ENCODE assay signal across 17 cellular contexts in genomic region chr14:58100735-58101368, GRCh38. TPM values are rescaled to one million over a fixed set of nuclear protein-coding genes. Genes with fewer than 3 reads are reported as not detected.
DNase-seq lines count a peak whose midpoint lies in the region; ATAC-seq and TF ChIP-seq lines count a peak whose summit lies in the region.
"Had no signal": no experiment of that assay in that cellular context is flagged by ENCODE, and none has a peak within 500 bp of the region (broad histone marks: within the 10 kb centered on the region; RNA-seq: fewer than 3 reads in every experiment).

No MANE protein-coding gene starts in this region.

- peaks cover 0 to 5% of the 10 kb centered on the region in 2 donors for H3K36me3 ChIP-seq in aorta (ENCODE audit: control insufficient read depth in 1 of 2, insufficient read depth in 2 of 2, low read length in 1 of 2)

- H3K4me3 ChIP-seq in epithelial cell of esophagus (ENCODE audit: low read length) = no peak overlapping the region
- no peak overlapping the region for H3K4me3 ChIP-seq in skeletal muscle cell (ENCODE audit: low read depth, low read length)
- H3K4me3 ChIP-seq in aorta (ENCODE audit: low read length in 2 of 2) = no peak overlapping the region

- intact Hi-C loops in posterior cingulate gyrus (cut with DNase I) (loop anchor here (10.0 kb wide), 1 partner anchor 134 kb away; no protein-coding TSS in a partner anchor), aorta (cut with DNase I) (no loop called here)

- H3K4me1 ChIP-seq in aorta (ENCODE audit: control insufficient read depth in 1 of 2, insufficient read depth in 2 of 2, low read length in 2 of 2) = no peaks in the 10 kb centered on the region

- no peaks in the 10 kb centered on the region for H3K27me3 ChIP-seq in aorta (ENCODE audit: control insufficient read depth in 1 of 2, insufficient read depth in 2 of 2, low read length in 1 of 2)

- H3K27ac ChIP-seq in aorta (ENCODE audit: low read depth in 1 of 2, low read length in 2 of 2) = no peak overlapping the region

- no peaks in the 10 kb centered on the region for H3K9me3 ChIP-seq in aorta (ENCODE audit: control insufficient read depth, low read length)

- 87% methylated on average over 4 of the region's 4 CpGs for WGBS in aorta, 2 donors

- ATAC-seq in GM18867 (IDR thresholded peaks at IDR 0.05; ENCODE audit: unreplicated experiment) (peak; percentile 49), aorta (ENCODE audit: low FRiP score) (no peak)
- ATAC-seq: left colon had no signal

- TF ChIP-seq CTCF in epithelial cell of esophagus (IDR thresholded peaks at IDR 0.05; ENCODE audit: insufficient read depth, low read depth, low read length, missing control alignments) = no peak

- DNase-seq in RPMI7951 (ENCODE audit: low read depth) (peak; percentile 10), epithelial cell of esophagus (ENCODE audit: low read depth) (peak; percentile 22), skeletal muscle cell (ENCODE audit: low read depth) (peak; percentile 26), activated T-cell treated with anti-CD3 and anti-CD28 coated beads for 4 hours (no peak), posterior cingulate gyrus (no peak), HUDEP-2 (lab: John Stamatoyannopoulos, UW; ENCODE audit: unreplicated experiment in 76 of 76) (no peak), aorta (no peak)
- DNase-seq: activated CD4-positive, alpha-beta T cell treated with anti-CD3 and anti-CD28 coated beads for 4 hours; activated naive CD4-positive, alpha-beta T cell treated with anti-CD3 and anti-CD28 coated beads, Interleukin-2, amount 10 ng/mL, durations not matched to agents 7 days and 5 days; cerebellar nuclear complex; hippocampal formation; left colon; MV-4-11; NCI-H2107 had no signal

RNA-seq across cellular contexts. Expression of gene ARMH4, which starts 51.2 kb away (rescaled TPM):
- 1.3 and 1.8 TPM in 2 replicates for total RNA-seq in RPMI7951 (2014; rRNA removed; shearing (Covaris generic))
- 10 to 100 TPM in 1 of 2 donors, 1 to 10 TPM in 1; 8.4 to 14.6 TPM for total RNA-seq in aorta
- polyA plus RNA-seq in aorta = 1 to 10 TPM in 1 of 2 donors, under 1 TPM in 1; 0.92 to 1.8 TPM
- total RNA-seq: HT-29; T-helper 2 cell treated with Interferon-gamma antibody and Interleukin-4, amounts not matched to agents 100 ng/mL and 5 ng/mL, for 36 hours had no signal

Comparison
In these comparisons a context has a peak if more than half of its experiments do, and no peak if none do; other contexts are left out.
1. DNase-seq: peak in RPMI7951 (single experiment), epithelial cell of esophagus (single experiment) and skeletal muscle cell (single experiment); none in activated T-cell treated with anti-CD3 and anti-CD28 coated beads for 4 hours (single experiment), posterior cingulate gyrus (0 of 10), HUDEP-2 (0 of 76) and aorta (0 of 2).